8 cellular contexts compared by ENCODE assay signal in genomic region chr3:95514260-95514659, GRCh38.
"Had no signal": no experiment of that assay in that cellular context is flagged by ENCODE, and none has a peak within 500 bp of the region (broad histone marks: within the 10 kb centered on the region; RNA-seq: fewer than 3 reads in every experiment).

No MANE protein-coding gene starts in this region.

- H3K27ac Mint-ChIP-seq: H9 had no signal

- H3K4me1 Mint-ChIP-seq: H9 had no signal

- FAIRE-seq: H1, H54, HTR-8/SVneo, K562 had no signal

- H3K27ac ChIP-seq: GM23248 had no signal

- H2AFZ ChIP-seq: GM23248 had no signal

- ATAC-seq: K562 had no signal

- H3K4me3 Mint-ChIP-seq: H9 had no signal

- DNase-seq: GM23248, H9, HCEC 1CT, KG1 had no signal

- H3K9ac ChIP-seq: GM23248 had no signal

- H3K4me3 ChIP-seq: GM23248, K562 had no signal
